ENCODE assay signal across 27 cellular contexts in genomic region chr4:24666316-24666715, GRCh38.
"Had no signal": no experiment of that assay in that cellular context is flagged by ENCODE, and none has a peak within 500 bp of the region (broad histone marks: within the 10 kb centered on the region; RNA-seq: fewer than 3 reads in every experiment).

No MANE protein-coding gene starts in this region.

- H3K36me3 ChIP-seq: left lung, neural progenitor cell, neutrophil, right atrium auricular region, right lobe of liver, thoracic aorta, tibial artery, uterus had no signal

- H3K27me3 ChIP-seq: hepatocyte, left lung, neural progenitor cell, neutrophil, right atrium auricular region, right lobe of liver, tibial artery, uterus had no signal

- DNase-seq: kidney glomerular epithelial cell; left colon; left lung; mesendoderm; naive B cell; natural killer cell; nephron progenitor cell; occipital lobe; psoas muscle; right lobe of liver; stimulated activated CD4-positive, alpha-beta T cell treated with anti-CD3 and anti-CD28 coated beads, Interleukin-1b, Interleukin-23, amount 100 ng/mL, for 48 hours; stimulated activated CD4-positive, alpha-beta T cell treated with anti-CD3 and anti-CD28 coated beads, Interleukin-2, amount 100 ng/mL, for 48 hours; stimulated activated CD4-positive, alpha-beta T cell treated with anti-CD3 and anti-CD28 coated beads, Interleukin-4, amount 100 ng/mL, for 4 hours; stimulated activated CD8-positive, alpha-beta memory T cell treated with anti-CD3 and anti-CD28 coated beads, Interleukin-4, amount 100 ng/mL, for 48 hours; stimulated activated naive CD4-positive, alpha-beta T cell treated with Interleukin-2 at 50 U/mL for 16 hours; stimulated activated naive CD8-positive, alpha-beta T cell treated with anti-CD3 and anti-CD28 coated beads, Interleukin-15, amount 100 ng/mL, for 72 hours; tibial artery; uterus had no signal

- H3K4me1 ChIP-seq: left lung, parathyroid adenoma, psoas muscle, right atrium auricular region, right lobe of liver, tibial artery, uterus had no signal

- ATAC-seq: left colon; left lung; natural killer cell; psoas muscle; right lobe of liver; stimulated activated memory B cell treated with anti-CD40 and anti-IgM and Interleukin-4, amounts not matched to agents 10 μg/mL and 1 μg/mL and 100 μg/mL, for 72 hours; stimulated activated naive CD8-positive, alpha-beta T cell treated with anti-CD3 and anti-CD28 coated beads, Interleukin-15, amount 100 ng/mL, for 72 hours had no signal

- H3K27ac ChIP-seq: hepatocyte, left lung, neural progenitor cell, neutrophil, parathyroid adenoma, psoas muscle, right atrium auricular region, right lobe of liver, thoracic aorta, tibial artery, uterus had no signal

- H3K4me3 ChIP-seq: hepatocyte, left lung, lung, neural progenitor cell, psoas muscle, right atrium auricular region, right lobe of liver, smooth muscle cell, thoracic aorta, tibial artery, uterus had no signal

- H3K9me3 ChIP-seq: left lung, neutrophil, psoas muscle, right atrium auricular region, right lobe of liver, thoracic aorta, tibial artery, uterus had no signal
